In genomic region chr9:114424126-114424525, GRCh38 we compare ENCODE assay signal across 25 cellular contexts.
"Had no signal": no experiment of that assay in that cellular context is flagged by ENCODE, and none has a peak within 500 bp of the region (broad histone marks: within the 10 kb centered on the region; RNA-seq: fewer than 3 reads in every experiment).

No MANE protein-coding gene starts in this region.

- H3K36me3 Mint-ChIP-seq: activated CD4-positive, alpha-beta memory T cell treated with anti-CD3 and anti-CD28 coated beads for 36 hours had no signal

- H3K27ac ChIP-seq: ascending aorta, body of pancreas had no signal

- H3K4me3 Mint-ChIP-seq: activated CD4-positive, alpha-beta memory T cell treated with anti-CD3 and anti-CD28 coated beads for 36 hours; activated CD4-positive, alpha-beta T cell treated with anti-CD3 and anti-CD28 coated beads, Interleukin-2, amount 10 ng/mL, durations not matched to agents 7 days and 5 days; activated naive CD8-positive, alpha-beta T cell treated with anti-CD3 and anti-CD28 coated beads, Interleukin-2, amount 50 U/mL, for 24 hours; activated T-cell treated with anti-CD3 and anti-CD28 coated beads, Interleukin-2, amount 50 U/mL, for 4 hours; activated T-helper 17 cell treated with anti-CD3 and anti-CD28 coated beads, Interleukin-2, amount 50 U/mL, for 72 hours; central memory CD8-positive, alpha-beta T cell; T-helper 1 cell treated with Interleukin-12 subunit alpha and Interleukin-12 subunit beta and Interleukin-4 antibody, amounts not matched to agents 30 μg/mL and 1 μg/mL, for 36 hours had no signal

- ATAC-seq: activated naive CD8-positive, alpha-beta T cell treated with anti-CD3 and anti-CD28 coated beads, Interleukin-2, amount 50 U/mL, for 24 hours; activated T-cell treated with anti-CD3 and anti-CD28 coated beads, Interleukin-2, amount 50 U/mL, for 4 hours; activated T-helper 17 cell treated with anti-CD3 and anti-CD28 coated beads, Interleukin-2, amount 50 U/mL, for 72 hours; body of pancreas had no signal

- H3K27me3 ChIP-seq: ascending aorta, body of pancreas had no signal

- H3K9me3 ChIP-seq: ascending aorta, body of pancreas had no signal

- H3K9me3 Mint-ChIP-seq: activated CD4-positive, alpha-beta memory T cell treated with anti-CD3 and anti-CD28 coated beads for 36 hours; activated CD4-positive, alpha-beta T cell treated with anti-CD3 and anti-CD28 coated beads, Interleukin-2, amount 10 ng/mL, durations not matched to agents 7 days and 5 days; activated naive CD8-positive, alpha-beta T cell treated with anti-CD3 and anti-CD28 coated beads, Interleukin-2, amount 50 U/mL, for 24 hours; activated T-cell treated with anti-CD3 and anti-CD28 coated beads, Interleukin-2, amount 50 U/mL, for 4 hours; activated T-helper 17 cell treated with anti-CD3 and anti-CD28 coated beads, Interleukin-2, amount 50 U/mL, for 72 hours; central memory CD8-positive, alpha-beta T cell; T-helper 1 cell treated with Interleukin-12 subunit alpha and Interleukin-12 subunit beta and Interleukin-4 antibody, amounts not matched to agents 30 μg/mL and 1 μg/mL, for 36 hours had no signal

- H3K4me1 ChIP-seq: ascending aorta, body of pancreas had no signal

- H3K4me1 Mint-ChIP-seq: activated CD4-positive, alpha-beta T cell treated with anti-CD3 and anti-CD28 coated beads, Interleukin-2, amount 10 ng/mL, durations not matched to agents 7 days and 5 days; activated naive CD8-positive, alpha-beta T cell treated with anti-CD3 and anti-CD28 coated beads, Interleukin-2, amount 50 U/mL, for 24 hours; activated T-helper 17 cell treated with anti-CD3 and anti-CD28 coated beads, Interleukin-2, amount 50 U/mL, for 72 hours; central memory CD8-positive, alpha-beta T cell had no signal

- H3K4me3 ChIP-seq: ascending aorta, body of pancreas had no signal

- H3K27ac Mint-ChIP-seq: activated CD4-positive, alpha-beta memory T cell treated with anti-CD3 and anti-CD28 coated beads for 36 hours; activated naive CD8-positive, alpha-beta T cell treated with anti-CD3 and anti-CD28 coated beads, Interleukin-2, amount 50 U/mL, for 24 hours; activated T-helper 17 cell treated with anti-CD3 and anti-CD28 coated beads, Interleukin-2, amount 50 U/mL, for 72 hours; T-helper 1 cell treated with Interleukin-12 subunit alpha and Interleukin-12 subunit beta and Interleukin-4 antibody, amounts not matched to agents 30 μg/mL and 1 μg/mL, for 36 hours had no signal

- DNase-seq: activated CD4-positive, alpha-beta memory T cell treated with anti-CD3 and anti-CD28 coated beads for 36 hours; activated CD4-positive, alpha-beta T cell treated with anti-CD3 and anti-CD28 coated beads for 1 hour; activated CD4-positive, alpha-beta T cell treated with anti-CD3 and anti-CD28 coated beads, Interleukin-2, amount 10 ng/mL, durations not matched to agents 7 days and 5 days; activated CD8-positive, alpha-beta memory T cell treated with anti-CD3 and anti-CD28 coated beads for 24 hours; activated naive CD4-positive, alpha-beta T cell treated with anti-CD3 and anti-CD28 coated beads, Interleukin-2, amount 50 U/mL, for 16 hours; activated naive CD8-positive, alpha-beta T cell treated with anti-CD3 and anti-CD28 coated beads, Interleukin-2, amount 50 U/mL, for 24 hours; activated T-cell treated with anti-CD3 and anti-CD28 coated beads, Interleukin-2, amount 50 U/mL, for 4 hours; amniotic stem cell; body of pancreas; IMR-90; Kasumi-1; KBM-7; NCI-H1048; NCI-H146; NCI-H187 treated with DMSO at 0.1 percent for 48 hours; NCI-H2081 treated with DMSO at 0.1 percent for 48 hours; NCI-H2171 treated with DMSO at 0.1 percent for 48 hours; NCI-H226; NCI-H69; NK-92 treated with Interleukin-12 subunit alpha and Interleukin-12 subunit beta, amount 100 ng/mL, for 24 hours; SHP77 treated with DMSO at 0.1 percent for 48 hours had no signal

- H3K36me3 ChIP-seq: ascending aorta had no signal

- H3K27me3 Mint-ChIP-seq: activated CD4-positive, alpha-beta memory T cell treated with anti-CD3 and anti-CD28 coated beads for 36 hours; activated naive CD8-positive, alpha-beta T cell treated with anti-CD3 and anti-CD28 coated beads, Interleukin-2, amount 50 U/mL, for 24 hours; activated T-helper 17 cell treated with anti-CD3 and anti-CD28 coated beads, Interleukin-2, amount 50 U/mL, for 72 hours; central memory CD8-positive, alpha-beta T cell had no signal
